ENCODE assay signal across 28 cellular contexts in the genomic region with DNA sequence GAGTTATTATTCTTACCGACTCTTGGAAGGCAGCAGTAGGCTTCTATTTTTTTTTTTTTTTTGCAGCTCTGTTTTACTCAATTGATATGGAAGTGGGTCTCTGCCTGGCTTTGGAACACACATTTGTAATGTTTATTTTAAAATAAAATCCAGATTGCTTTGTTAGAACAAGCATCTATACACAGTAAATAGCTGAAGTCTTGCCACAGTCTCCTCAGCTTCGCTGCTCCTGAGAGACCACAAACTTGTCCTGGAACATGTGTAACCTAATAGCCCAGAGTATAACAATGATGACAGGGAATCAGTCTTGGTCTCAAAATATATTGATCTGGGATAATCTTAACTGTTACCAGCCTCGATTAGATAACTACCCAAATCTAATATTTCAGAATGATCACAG.
"Had no signal": no experiment of that assay in that cellular context is flagged by ENCODE, and none has a peak within 500 bp of the region (broad histone marks: within the 10 kb centered on the region; RNA-seq: fewer than 3 reads in every experiment).

No MANE protein-coding gene starts in this region.

- ATAC-seq: esophagus mucosa; heart right ventricle; left colon; left ventricle myocardium superior; lower lobe of right lung; naive thymus-derived CD8-positive, alpha-beta T cell; stimulated activated memory B cell treated with anti-CD40 and anti-IgM and Interleukin-4, amounts not matched to agents 10 μg/mL and 1 μg/mL and 100 μg/mL, for 72 hours; stimulated activated naive CD8-positive, alpha-beta T cell treated with anti-CD3 and anti-CD28 coated beads, Interleukin-15, Interleukin-2, amounts not matched to agents 100 U/mL and 50 U/mL, for 24 hours had no signal

- H3K27ac ChIP-seq: dorsolateral prefrontal cortex, epithelial cell of prostate, heart right ventricle, lower lobe of right lung, prostate gland, right atrium auricular region, skin epidermis, spleen, testis, tibial nerve, upper lobe of left lung had no signal

- H3K27me3 ChIP-seq: dorsolateral prefrontal cortex, heart right ventricle, right atrium auricular region, spleen, testis, tibial nerve, upper lobe of left lung had no signal

- H3K9me3 ChIP-seq: prostate gland, testis had no signal

- H3K36me3 ChIP-seq: heart right ventricle, lower lobe of right lung, prostate gland, right atrium auricular region, spleen, tibial nerve, upper lobe of left lung had no signal

- DNase-seq: dorsolateral prefrontal cortex; effector CD4-positive, alpha-beta T cell; endodermal cell; foreskin melanocyte; glutamatergic neuron; heart right ventricle; hippocampal formation; islet precursor cell; kidney glomerular epithelial cell; left colon; left ventricle myocardium superior; lower lobe of right lung; naive thymus-derived CD8-positive, alpha-beta T cell; nephron progenitor cell; nucleus accumbens; spleen; stimulated activated CD4-positive, alpha-beta T cell treated with anti-CD3 and anti-CD28 coated beads, Interleukin-4, amount 100 ng/mL, for 4 hours; stimulated activated naive CD8-positive, alpha-beta T cell treated with anti-CD3 and anti-CD28 coated beads, Interleukin-15, Interleukin-2, amounts not matched to agents 100 U/mL and 50 U/mL, for 24 hours; substantia nigra; testis; upper lobe of left lung had no signal

- H3K4me3 ChIP-seq: dorsolateral prefrontal cortex, heart right ventricle, lower lobe of right lung, prostate gland, right atrium auricular region, skin epidermis, spleen, testis, tibial nerve, upper lobe of left lung had no signal

- H3K4me1 ChIP-seq: lower lobe of right lung, prostate gland, right atrium auricular region, spleen, testis, upper lobe of left lung had no signal
